Comparison of ENCODE assay signal across 33 cellular contexts in the genomic region with DNA sequence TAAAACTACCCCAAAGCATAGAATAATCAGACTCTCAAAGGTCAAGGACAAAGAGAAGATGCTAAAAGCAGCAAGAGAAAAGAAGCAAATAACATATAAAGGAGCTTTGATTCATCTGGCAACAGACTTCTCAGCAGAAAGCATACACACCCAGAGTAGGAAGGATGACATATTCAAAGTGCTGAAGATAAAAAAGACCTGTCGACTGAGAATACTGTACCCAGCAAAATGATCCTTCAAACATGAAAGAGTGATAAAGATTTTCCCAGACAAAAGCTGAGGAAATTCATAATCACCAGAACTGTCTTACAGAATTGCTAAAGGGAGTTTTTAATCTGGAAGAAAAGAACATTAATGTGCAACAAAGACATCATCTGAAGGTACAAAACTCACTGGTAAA. TPM values are rescaled to one million over a fixed set of nuclear protein-coding genes. Genes with fewer than 3 reads are reported as not detected.
"Had no signal": no experiment of that assay in that cellular context is flagged by ENCODE, and none has a peak within 500 bp of the region (broad histone marks: within the 10 kb centered on the region; RNA-seq: fewer than 3 reads in every experiment).

No MANE protein-coding gene starts in this region.

- ATAC-seq: natural killer cell; psoas muscle; right cardiac atrium; sciatic nerve; stimulated activated memory B cell treated with anti-CD40 and anti-IgM and Interleukin-4, amounts not matched to agents 10 μg/mL and 1 μg/mL and 100 μg/mL, for 72 hours; stimulated activated naive CD8-positive, alpha-beta T cell treated with anti-CD3 and anti-CD28 coated beads, Interleukin-15, amount 100 ng/mL, for 72 hours; stimulated activated naive CD8-positive, alpha-beta T cell treated with anti-CD3 and anti-CD28 coated beads, Interleukin-15, Interleukin-2, amounts not matched to agents 100 U/mL and 50 U/mL, for 24 hours; upper lobe of right lung had no signal

- H3K9me3 ChIP-seq: ovary, psoas muscle, suprapubic skin, testis, transverse colon, upper lobe of right lung, uterus had no signal

- H3K27ac ChIP-seq: neural progenitor cell, ovary, parathyroid adenoma, psoas muscle, skin epidermis, spleen, suprapubic skin, testis, tibial artery, transverse colon, upper lobe of right lung, uterus had no signal

- H3K9ac ChIP-seq: neural progenitor cell, parathyroid adenoma had no signal

- H3K27me3 ChIP-seq: ovary, testis, uterus had no signal

- H3K4me3 ChIP-seq: neural progenitor cell, ovary, psoas muscle, skin epidermis, smooth muscle cell, spleen, suprapubic skin, testis, tibial artery, transverse colon, upper lobe of right lung, uterus had no signal

- H2AFZ ChIP-seq: neural progenitor cell, parathyroid adenoma had no signal

- H3K4me1 ChIP-seq: neural progenitor cell, parathyroid adenoma had no signal

- H3K4me2 ChIP-seq: neural progenitor cell, smooth muscle cell had no signal

- H3K79me2 ChIP-seq: parathyroid adenoma had no signal

- DNase-seq: natural killer cell; occipital lobe; ovary; posterior cingulate gyrus; psoas muscle; right cardiac atrium; spleen; stimulated activated CD4-positive, alpha-beta T cell treated with anti-CD3 and anti-CD28 coated beads, Interleukin-12 subunit alpha, Interleukin-12 subunit beta, amount 100 ng/mL, for 4 hours; stimulated activated CD4-positive, alpha-beta T cell treated with anti-CD3 and anti-CD28 coated beads, Interleukin-1b, Interleukin-23, amount 100 ng/mL, for 48 hours; stimulated activated CD4-positive, alpha-beta T cell treated with anti-CD3 and anti-CD28 coated beads, Interleukin-4, amount 100 ng/mL, for 1 hour; stimulated activated CD4-positive, alpha-beta T cell treated with anti-CD3 and anti-CD28 coated beads, Interleukin-4, amount 100 ng/mL, for 4 hours; stimulated activated CD8-positive, alpha-beta memory T cell treated with anti-CD3 and anti-CD28 coated beads, Interleukin-4, amount 100 ng/mL, for 48 hours; stimulated activated naive CD4-positive, alpha-beta T cell; stimulated activated naive CD8-positive, alpha-beta T cell treated with anti-CD3 and anti-CD28 coated beads, Interleukin-15, amount 100 ng/mL, for 72 hours; stimulated activated naive CD8-positive, alpha-beta T cell treated with anti-CD3 and anti-CD28 coated beads, Interleukin-15, Interleukin-2, amounts not matched to agents 100 U/mL and 50 U/mL, for 24 hours; substantia nigra; testis; tibial artery; transverse colon; upper lobe of right lung; uterus had no signal

- H3K36me3 ChIP-seq: neural progenitor cell, ovary, spleen, suprapubic skin, tibial artery, transverse colon, upper lobe of right lung, uterus had no signal

RNA-seq across cellular contexts. Expression of a gene that starts 14.9 kb away (rescaled TPM):
- total RNA-seq: natural killer cell, occipital lobe, osteoblast, ovary, progenitor cell of endocrine pancreas, psoas muscle, renal cortical epithelial cell, right cardiac atrium, sciatic nerve, smooth muscle cell, spleen, suprapubic skin, testis, transverse colon, upper lobe of right lung, urinary bladder, uterus had no signal
- polyA plus RNA-seq: neural cell, ovary, psoas muscle, right cardiac atrium, smooth muscle cell, spleen, urinary bladder had no signal

RNA-seq across cellular contexts. Expression of a gene that starts 28.7 kb away (rescaled TPM):
- total RNA-seq: occipital lobe, osteoblast had no signal
